In genomic region chr3:45826908-45827307, GRCh38 we compare ENCODE assay signal across 24 cellular contexts. TPM values are rescaled to one million over a fixed set of nuclear protein-coding genes. Genes with fewer than 3 reads are reported as not detected.
"Had no signal": no experiment of that assay in that cellular context is flagged by ENCODE, and none has a peak within 500 bp of the region (broad histone marks: within the 10 kb centered on the region; RNA-seq: fewer than 3 reads in every experiment).

No MANE protein-coding gene starts in this region.

- H3K4me1 Mint-ChIP-seq: WTC11 had no signal

- DNase-seq: activated CD4-positive, alpha-beta T cell treated with anti-CD3 and anti-CD28 coated beads for 48 hours; activated CD4-positive, alpha-beta T cell treated with anti-CD3 and anti-CD28 coated beads, Interleukin-2, amount 50 U/mL, for 4 hours; activated CD4-positive, CD25-positive, alpha-beta regulatory T cell treated with anti-CD3 and anti-CD28 coated beads, Interleukin-2, amount 50 U/mL, for 72 hours; activated CD8-positive, alpha-beta T cell treated with anti-CD3 and anti-CD28 coated beads, Interleukin-2, amount 10 ng/mL, durations not matched to agents 7 days and 5 days; activated naive CD4-positive, alpha-beta T cell treated with anti-CD3 and anti-CD28 coated beads, Interleukin-2, amount 50 U/mL, for 16 hours; activated naive CD8-positive, alpha-beta T cell treated with anti-CD3 and anti-CD28 coated beads, Interleukin-2, amount 10 ng/mL, durations not matched to agents 7 days and 5 days; activated T-cell treated with anti-CD3 and anti-CD28 coated beads, Interleukin-2, amount 50 U/mL, for 72 hours; adrenal gland; anterior cingulate cortex; IMR-90; KG1; NCI-H1048; NCI-H1930; NCI-H2171 treated with DMSO at 0.1 percent for 48 hours; NCI-H510A treated with DMSO at 0.1 percent for 48 hours; PC-3; T-cell had no signal

- H3K4me3 ChIP-seq: adrenal gland, SK-N-MC had no signal

- H3K9me3 Mint-ChIP-seq: activated naive CD8-positive, alpha-beta T cell treated with anti-CD3 and anti-CD28 coated beads, Interleukin-2, amount 10 ng/mL, durations not matched to agents 7 days and 5 days; activated T-cell treated with anti-CD3 and anti-CD28 coated beads, Interleukin-2, amount 50 U/mL, for 72 hours; T-cell; WTC11 had no signal

- H3K27ac Mint-ChIP-seq: activated CD8-positive, alpha-beta T cell treated with anti-CD3 and anti-CD28 coated beads, Interleukin-2, amount 10 ng/mL, durations not matched to agents 7 days and 5 days; activated naive CD8-positive, alpha-beta T cell treated with anti-CD3 and anti-CD28 coated beads, Interleukin-2, amount 10 ng/mL, durations not matched to agents 7 days and 5 days; activated T-cell treated with anti-CD3 and anti-CD28 coated beads, Interleukin-2, amount 50 U/mL, for 72 hours; T-cell; WTC11 had no signal

- ATAC-seq: activated CD8-positive, alpha-beta T cell treated with anti-CD3 and anti-CD28 coated beads, Interleukin-2, amount 10 ng/mL, durations not matched to agents 7 days and 5 days; T-cell; WTC11 had no signal

- H3K4me3 Mint-ChIP-seq: activated CD8-positive, alpha-beta T cell treated with anti-CD3 and anti-CD28 coated beads, Interleukin-2, amount 10 ng/mL, durations not matched to agents 7 days and 5 days; activated naive CD8-positive, alpha-beta T cell treated with anti-CD3 and anti-CD28 coated beads, Interleukin-2, amount 10 ng/mL, durations not matched to agents 7 days and 5 days; activated T-cell treated with anti-CD3 and anti-CD28 coated beads, Interleukin-2, amount 50 U/mL, for 72 hours; T-cell; WTC11 had no signal

- H3K27me3 ChIP-seq: adrenal gland had no signal

- H3K27me3 Mint-ChIP-seq: activated naive CD8-positive, alpha-beta T cell treated with anti-CD3 and anti-CD28 coated beads, Interleukin-2, amount 10 ng/mL, durations not matched to agents 7 days and 5 days; T-cell had no signal

- H3K4me1 ChIP-seq: adrenal gland had no signal

- H3K27ac ChIP-seq: adrenal gland, SK-N-MC had no signal

- H3K9me3 ChIP-seq: adrenal gland had no signal

RNA-seq across cellular contexts. Expression of gene SLC6A20, which starts 30.6 kb away (rescaled TPM):
- total RNA-seq: activated CD8-positive, alpha-beta T cell treated with anti-CD3 and anti-CD28 coated beads, Interleukin-2, amount 10 ng/mL, durations not matched to agents 7 days and 5 days; activated naive CD8-positive, alpha-beta T cell treated with anti-CD3 and anti-CD28 coated beads, Interleukin-2, amount 10 ng/mL, durations not matched to agents 7 days and 5 days; activated T-cell treated with anti-CD3 and anti-CD28 coated beads, Interleukin-2, amount 50 U/mL, for 72 hours; cardiac septum; IMR-90; LHCN-M2; PC-3; RPMI7951; T-helper 2 cell treated with Interferon-gamma antibody and Interleukin-4, amounts not matched to agents 100 ng/mL and 5 ng/mL, for 36 hours had no signal
- polyA plus RNA-seq: IMR-90 had no signal

RNA-seq across cellular contexts. Expression of gene CCR9, which starts 59.4 kb away (rescaled TPM):
- total RNA-seq: cardiac septum; IMR-90; LHCN-M2; M059J; PC-3; RPMI7951; T-helper 2 cell treated with Interferon-gamma antibody and Interleukin-4, amounts not matched to agents 100 ng/mL and 5 ng/mL, for 36 hours; WTC11 had no signal
- polyA plus RNA-seq: adrenal gland, IMR-90 had no signal
